29 cellular contexts compared by ENCODE assay signal in genomic region chr22:47293368-47294221, GRCh38.
DNase-seq lines count a peak whose midpoint lies in the region; ATAC-seq, FAIRE-seq and TF ChIP-seq lines count a peak whose summit lies in the region.
"Had no signal": no experiment of that assay in that cellular context is flagged by ENCODE, and none has a peak within 500 bp of the region (broad histone marks: within the 10 kb centered on the region; RNA-seq: fewer than 3 reads in every experiment).

No MANE protein-coding gene starts in this region.

- H3K27me3 Mint-ChIP-seq in endothelial cell (ENCODE audit: unreplicated experiment) (peaks cover 20% of the 10 kb centered on the region), progenitor cell of endocrine pancreas (no peaks in the 10 kb centered on the region)
- no peaks in the 10 kb centered on the region for H3K27me3 Mint-ChIP-seq in activated CD4-positive, alpha-beta memory T cell treated with anti-CD3 and anti-CD28 coated beads, Interleukin-2, amount 10 ng/mL, durations not matched to agents 7 days and 5 days
- H3K27me3 Mint-ChIP-seq: activated CD8-positive, alpha-beta T cell treated with anti-CD3 and anti-CD28 coated beads for 36 hours had no signal

- no TSS peak for BruUV-seq in PC-3 (replicated peaks; lab: Mats Ljungman, UMichigan)

- CTCF ChIA-PET in A549 (lab: Yijun Ruan, JAX) = no interaction called here
- CTCF ChIA-PET in PC-3 (lab: Charles Lee) = no interaction called here
- CTCF ChIA-PET in activated CD4-positive, alpha-beta memory T cell treated with anti-CD3 and anti-CD28 coated beads, Interleukin-2, amount 10 ng/mL, durations not matched to agents 7 days and 5 days (lab: Charles Lee) = no interaction called here

- H4K20me1 ChIP-seq in PC-3 (ENCODE audit: low read length) = no peaks in the 10 kb centered on the region
- H4K20me1 ChIP-seq: BLaER1 had no signal

- H3K4me1 ChIP-seq in A549 (peaks cover 3% of the 10 kb centered on the region; the same call in 1 of the 3 replicates), PC-3 (ENCODE audit: insufficient read depth, low read length) (peaks cover 15% of the 10 kb centered on the region), spleen (no peaks in the 10 kb centered on the region)
- H3K4me1 ChIP-seq: BLaER1, suprapubic skin had no signal

- H3K27ac ChIP-seq in A549 (no peak overlapping the region; a peak in 1 of 6 replicates), PC-3 (ENCODE audit: low read length) (peak overlapping the region; percentile 55), spleen (peak overlapping the region in 5 of 8 donors; percentile 63 to 78 (median 70))
- H3K27ac ChIP-seq: BLaER1, suprapubic skin had no signal

- peak overlapping the region; percentile 63 for H3K27ac Mint-ChIP-seq in endothelial cell (ENCODE audit: unreplicated experiment)
- no peak overlapping the region for H3K27ac Mint-ChIP-seq in progenitor cell of endocrine pancreas
- H3K27ac Mint-ChIP-seq in activated CD4-positive, alpha-beta memory T cell treated with anti-CD3 and anti-CD28 coated beads, Interleukin-2, amount 10 ng/mL, durations not matched to agents 7 days and 5 days = no peak overlapping the region
- H3K27ac Mint-ChIP-seq: activated CD8-positive, alpha-beta T cell treated with anti-CD3 and anti-CD28 coated beads for 36 hours; activated naive CD8-positive, alpha-beta T cell treated with anti-CD3 and anti-CD28 coated beads, Interleukin-2, amount 50 U/mL, for 24 hours; activated T-cell treated with anti-CD3 and anti-CD28 coated beads, Interleukin-2, amount 50 U/mL, for 24 hours; natural killer cell treated with Interleukin-12 subunit alpha and Interleukin-12 subunit beta and Interleukin-15 and Interleukin-18, amount 100 ng/mL, for 72 hours had no signal

- TF ChIP-seq RAD21 in A549 (conservative IDR thresholded peaks at IDR 0.05 in 1 of 2, IDR thresholded peaks at IDR 0.05 in 1 of 2) = no peak

- no peaks in the 10 kb centered on the region for H3K9me3 ChIP-seq in A549
- no peaks in the 10 kb centered on the region for H3K9me3 ChIP-seq in PC-3 (ENCODE audit: low read length)
- no peaks in the 10 kb centered on the region for H3K9me3 ChIP-seq in spleen
- H3K9me3 ChIP-seq: BLaER1, MG63, mucosa of descending colon, suprapubic skin had no signal

- no peak overlapping the region for H3K9ac ChIP-seq in PC-3 (ENCODE audit: low read length)
- H3K9ac ChIP-seq: BLaER1 had no signal

- TF ChIP-seq EP300 in A549 (IDR thresholded peaks at IDR 0.05) = no peak

- H3K4me3 Mint-ChIP-seq in endothelial cell (ENCODE audit: unreplicated experiment) (no peak overlapping the region), progenitor cell of endocrine pancreas (ENCODE audit: low read depth) (no peak overlapping the region)
- H3K4me3 Mint-ChIP-seq in activated CD4-positive, alpha-beta memory T cell treated with anti-CD3 and anti-CD28 coated beads, Interleukin-2, amount 10 ng/mL, durations not matched to agents 7 days and 5 days = no peak overlapping the region
- H3K4me3 Mint-ChIP-seq: activated CD8-positive, alpha-beta T cell treated with anti-CD3 and anti-CD28 coated beads for 36 hours; activated naive CD8-positive, alpha-beta T cell treated with anti-CD3 and anti-CD28 coated beads, Interleukin-2, amount 50 U/mL, for 24 hours; activated T-cell treated with anti-CD3 and anti-CD28 coated beads, Interleukin-2, amount 50 U/mL, for 24 hours; natural killer cell treated with Interleukin-12 subunit alpha and Interleukin-12 subunit beta and Interleukin-15 and Interleukin-18, amount 100 ng/mL, for 72 hours had no signal

- POLR2A ChIA-PET in A549 (lab: Yijun Ruan, JAX) (no interaction called here), PC-3 (lab: Charles Lee; ENCODE audit: unreplicated experiment) (no interaction called here)
- POLR2A ChIA-PET in activated CD4-positive, alpha-beta memory T cell treated with anti-CD3 and anti-CD28 coated beads, Interleukin-2, amount 10 ng/mL, durations not matched to agents 7 days and 5 days (lab: Charles Lee) = no interaction called here

- no peak for FAIRE-seq in A549 (lab: Jason Lieb, UNC)
- FAIRE-seq: endothelial cell of umbilical vein, GM19239, islet of Langerhans had no signal

- H3K4me3 ChIP-seq in A549 = no peak overlapping the region
- H3K4me3 ChIP-seq in PC-3 (ENCODE audit: low read length) = no peak overlapping the region
- H3K4me3 ChIP-seq in spleen = no peak overlapping the region
- H3K4me3 ChIP-seq: BLaER1, MG63, mucosa of descending colon, suprapubic skin had no signal

- DNase-seq in A549 (ENCODE audit: low read depth in 1 of 2, low spot score in 1 of 2) (no peak), PC-3 (no peak), endothelial cell (ENCODE audit: low spot score) (no peak), spleen (no peak), progenitor cell of endocrine pancreas (ENCODE audit: low spot score, unreplicated experiment) (no peak), DMS 273 treated with DMSO at 0.1 percent for 48 hours (lab: John Stamatoyannopoulos, UW) (no peak)
- DNase-seq in activated CD4-positive, alpha-beta memory T cell treated with anti-CD3 and anti-CD28 coated beads, Interleukin-2, amount 10 ng/mL, durations not matched to agents 7 days and 5 days = no peak
- DNase-seq: activated CD4-positive, alpha-beta T cell treated with anti-CD3 and anti-CD28 coated beads for 1 hour; activated CD8-positive, alpha-beta T cell treated with anti-CD3 and anti-CD28 coated beads for 36 hours; activated naive CD8-positive, alpha-beta T cell treated with anti-CD3 and anti-CD28 coated beads, Interleukin-2, amount 50 U/mL, for 24 hours; activated T-cell treated with anti-CD3 and anti-CD28 coated beads, Interleukin-2, amount 50 U/mL, for 24 hours; COR-L47; DND-41; H7; mucosa of descending colon; NCI-H1417 treated with DMSO at 0.1 percent for 48 hours; NCI-H446; NCI-H774; RPMI8226; stimulated activated CD4-positive, alpha-beta T cell treated with anti-CD3 and anti-CD28 coated beads, Interleukin-12 subunit alpha, Interleukin-12 subunit beta, amount 100 ng/mL, for 4 hours; stimulated activated CD4-positive, alpha-beta T cell treated with anti-CD3 and anti-CD28 coated beads, Interleukin-4, amount 100 ng/mL, for 1 hour; T-helper 1 cell had no signal

- H3K4me1 Mint-ChIP-seq in endothelial cell (ENCODE audit: unreplicated experiment) (no peaks in the 10 kb centered on the region), progenitor cell of endocrine pancreas (ENCODE audit: low read depth) (no peaks in the 10 kb centered on the region)
- H3K4me1 Mint-ChIP-seq in activated CD4-positive, alpha-beta memory T cell treated with anti-CD3 and anti-CD28 coated beads, Interleukin-2, amount 10 ng/mL, durations not matched to agents 7 days and 5 days = no peaks in the 10 kb centered on the region
- H3K4me1 Mint-ChIP-seq: activated naive CD8-positive, alpha-beta T cell treated with anti-CD3 and anti-CD28 coated beads, Interleukin-2, amount 50 U/mL, for 24 hours had no signal

- no peaks in the 10 kb centered on the region for H3K27me3 ChIP-seq in PC-3 (ENCODE audit: low read length)
- peaks cover 0 to 32% (median 0%) of the 10 kb centered on the region in 7 donors for H3K27me3 ChIP-seq in spleen (replicated peaks in 1 of 7)
- H3K27me3 ChIP-seq: BLaER1, MG63 had no signal

- no peak for ATAC-seq in A549
- ATAC-seq in PC-3 = no peak
- ATAC-seq: activated CD8-positive, alpha-beta T cell treated with anti-CD3 and anti-CD28 coated beads for 36 hours; activated naive CD8-positive, alpha-beta T cell treated with anti-CD3 and anti-CD28 coated beads, Interleukin-2, amount 50 U/mL, for 24 hours; natural killer cell treated with Interleukin-12 subunit alpha and Interleukin-12 subunit beta and Interleukin-15 and Interleukin-18, amount 100 ng/mL, for 72 hours had no signal

- no peaks in the 10 kb centered on the region for H3K9me2 ChIP-seq in PC-3 (replicated peaks; ENCODE audit: low read length)

- H3K36me3 Mint-ChIP-seq in endothelial cell (ENCODE audit: low read depth, unreplicated experiment) (peaks cover 22% of the 10 kb centered on the region), progenitor cell of endocrine pancreas (ENCODE audit: insufficient read depth) (peaks cover 4% of the 10 kb centered on the region)
- no peaks in the 10 kb centered on the region for H3K36me3 Mint-ChIP-seq in activated CD4-positive, alpha-beta memory T cell treated with anti-CD3 and anti-CD28 coated beads, Interleukin-2, amount 10 ng/mL, durations not matched to agents 7 days and 5 days (ENCODE audit: low read depth)
- H3K36me3 Mint-ChIP-seq: natural killer cell treated with Interleukin-12 subunit alpha and Interleukin-12 subunit beta and Interleukin-15 and Interleukin-18, amount 100 ng/mL, for 72 hours had no signal

- H3K36me3 ChIP-seq in PC-3 (ENCODE audit: low read depth, low read length) (no peaks in the 10 kb centered on the region), spleen (no peaks in the 10 kb centered on the region)
- H3K36me3 ChIP-seq: BLaER1, MG63, suprapubic skin had no signal

- H3K4me2 ChIP-seq in A549 (peak overlapping the region; percentile 17; the same call in 1 of the 3 replicates), PC-3 (ENCODE audit: low read length) (peak overlapping the region; percentile 69)
- H3K4me2 ChIP-seq: BLaER1 had no signal

- no peak for TF ChIP-seq POLR2A in A549 (IDR thresholded peaks at IDR 0.05; ENCODE audit: low read length)
- TF ChIP-seq POLR2A in spleen (IDR thresholded peaks at IDR 0.05) = no peak

- intact Hi-C loops in PC-3 (cut with micrococcal nuclease) = no loop called here
- intact Hi-C loops in spleen (cut with DNase I; ENCODE audit: low total_unique reads) = no loop called here

- 65% methylated on average over 18 of the region's 18 CpGs for WGBS in A549 (ENCODE audit: missing lambda C conversion rate)
- 79 to 83% (median 82%) methylated on average over 18 of the region's 18 CpGs for WGBS in spleen, 5 donors

- no peak for TF ChIP-seq CTCF in A549 (IDR thresholded peaks at IDR 0.05)
- TF ChIP-seq CTCF in PC-3 (conservative IDR thresholded peaks at IDR 0.05; ENCODE audit: low read depth, low read length) = no peak
- TF ChIP-seq CTCF in endothelial cell (IDR thresholded peaks at IDR 0.05; ENCODE audit: unreplicated experiment) = no peak
- no peak for TF ChIP-seq CTCF in spleen (IDR thresholded peaks at IDR 0.05 in 8 of 11, conservative IDR thresholded peaks at IDR 0.05 in 3 of 11)
- no peak for TF ChIP-seq CTCF in progenitor cell of endocrine pancreas (IDR thresholded peaks at IDR 0.05; ENCODE audit: unreplicated experiment)

- no peaks in the 10 kb centered on the region for H3F3A ChIP-seq in PC-3 (ENCODE audit: low read length, unreplicated experiment)

- peak overlapping the region; percentile 49; the same call in 1 of the 2 replicates for H2AFZ ChIP-seq in PC-3 (ENCODE audit: low read length)

- H3K9me3 Mint-ChIP-seq in endothelial cell (ENCODE audit: unreplicated experiment) (peaks cover 66% of the 10 kb centered on the region), progenitor cell of endocrine pancreas (ENCODE audit: low read depth) (peaks cover 61% of the 10 kb centered on the region)
- no peaks in the 10 kb centered on the region for H3K9me3 Mint-ChIP-seq in activated CD4-positive, alpha-beta memory T cell treated with anti-CD3 and anti-CD28 coated beads, Interleukin-2, amount 10 ng/mL, durations not matched to agents 7 days and 5 days
- H3K9me3 Mint-ChIP-seq: activated CD8-positive, alpha-beta T cell treated with anti-CD3 and anti-CD28 coated beads for 36 hours; activated naive CD8-positive, alpha-beta T cell treated with anti-CD3 and anti-CD28 coated beads, Interleukin-2, amount 50 U/mL, for 24 hours; activated T-cell treated with anti-CD3 and anti-CD28 coated beads, Interleukin-2, amount 50 U/mL, for 24 hours; natural killer cell treated with Interleukin-12 subunit alpha and Interleukin-12 subunit beta and Interleukin-15 and Interleukin-18, amount 100 ng/mL, for 72 hours had no signal

- H3K79me2 ChIP-seq in PC-3 (ENCODE audit: low read length) = no peaks in the 10 kb centered on the region

Comparison
In these comparisons a context has a peak if more than half of its experiments do, and no peak if none do; other contexts are left out.
1. H3K27ac ChIP-seq: peak in PC-3 (single experiment) and spleen (5 of 8); none in A549 (0 of 2).